9 cellular contexts compared by ENCODE assay signal in genomic region chr21:41706678-41707077, GRCh38.
A peak's percentile ranks its signal among the peaks of the same experiment; 100 is the strongest.
DNase-seq lines count a peak whose midpoint lies in the region; ATAC-seq, FAIRE-seq and TF ChIP-seq lines count a peak whose summit lies in the region.
"Had no signal": no experiment of that assay in that cellular context is flagged by ENCODE, and none has a peak within 500 bp of the region (broad histone marks: within the 10 kb centered on the region; RNA-seq: fewer than 3 reads in every experiment).

No MANE protein-coding gene starts in this region.

- H3K27me3 ChIP-seq in upper lobe of right lung = peaks cover 6% of the 10 kb centered on the region

- intact Hi-C loops in upper lobe of right lung (cut with DNase I) = no loop called here

- TF ChIP-seq CTCF in VCaP (conservative IDR thresholded peaks at IDR 0.05) (no peak), upper lobe of right lung (IDR thresholded peaks at IDR 0.05) (no peak), coronary artery (IDR thresholded peaks at IDR 0.05) (no peak)

- no peak for TF ChIP-seq POLR2A in H54 (IDR thresholded peaks at IDR 0.05; ENCODE audit: low read depth, low read length)

- H3K4me1 ChIP-seq in upper lobe of right lung = no peaks in the 10 kb centered on the region

- DNase-seq in stimulated activated CD4-positive, alpha-beta T cell treated with anti-CD3 and anti-CD28 coated beads, Interleukin-1b, Interleukin-23, amount 100 ng/mL, for 48 hours = peak; percentile 22
- DNase-seq in stimulated activated CD4-positive, alpha-beta T cell treated with anti-CD3 and anti-CD28 coated beads, Interleukin-4, amount 100 ng/mL, for 4 hours = no peak
- DNase-seq in kidney glomerular epithelial cell (lab: John Stamatoyannopoulos, UW) = peak; percentile 48
- DNase-seq in upper lobe of right lung = no peak
- no peak for DNase-seq in coronary artery (ENCODE audit: low spot score)
- no peak for DNase-seq in SKM-1 treated with dmso at 0.1 percent for 144 hours (lab: John Stamatoyannopoulos, UW; ENCODE audit: unreplicated experiment)
- no peak for DNase-seq in H54 (ENCODE audit: insufficient read length, low spot score)
- DNase-seq: NCI-H82 had no signal

- H3K9me3 ChIP-seq in upper lobe of right lung = no peaks in the 10 kb centered on the region

- ATAC-seq in upper lobe of right lung = peak; percentile 59

- FAIRE-seq in H54 (lab: Jason Lieb, UNC) = no peak

- H3K36me3 ChIP-seq in upper lobe of right lung = no peaks in the 10 kb centered on the region

- H3K27ac ChIP-seq in VCaP = peak overlapping the region; percentile 90; the same call in 1 of the 2 replicates
- H3K27ac ChIP-seq in upper lobe of right lung = no peak overlapping the region
- no peak overlapping the region for H3K27ac ChIP-seq in coronary artery

- H3K4me3 ChIP-seq in upper lobe of right lung (no peak overlapping the region), coronary artery (no peak overlapping the region)

Comparison
In these comparisons a context has a peak if more than half of its experiments do, and no peak if none do; other contexts are left out.
1. DNase-seq: peak in stimulated activated CD4-positive, alpha-beta T cell treated with anti-CD3 and anti-CD28 coated beads, Interleukin-1b, Interleukin-23, amount 100 ng/mL, for 48 hours (single experiment) and kidney glomerular epithelial cell (single experiment); none in stimulated activated CD4-positive, alpha-beta T cell treated with anti-CD3 and anti-CD28 coated beads, Interleukin-4, amount 100 ng/mL, for 4 hours (0 of 2), upper lobe of right lung (single experiment), coronary artery (single experiment), SKM-1 treated with dmso at 0.1 percent for 144 hours (single experiment) and H54 (single experiment).